ENCODE assay signal across 8 cellular contexts in genomic region chr16:67326472-67327309, GRCh38. TPM values are rescaled to one million over a fixed set of nuclear protein-coding genes. Genes with fewer than 3 reads are reported as not detected.
DNase-seq lines count a peak whose midpoint lies in the region; ATAC-seq and TF ChIP-seq lines count a peak whose summit lies in the region.

Gene KCTD19 (minus strand): TSS chr16:67326741. CDS start chr16:67326707, 34 bp downstream.
A gene with protein sequence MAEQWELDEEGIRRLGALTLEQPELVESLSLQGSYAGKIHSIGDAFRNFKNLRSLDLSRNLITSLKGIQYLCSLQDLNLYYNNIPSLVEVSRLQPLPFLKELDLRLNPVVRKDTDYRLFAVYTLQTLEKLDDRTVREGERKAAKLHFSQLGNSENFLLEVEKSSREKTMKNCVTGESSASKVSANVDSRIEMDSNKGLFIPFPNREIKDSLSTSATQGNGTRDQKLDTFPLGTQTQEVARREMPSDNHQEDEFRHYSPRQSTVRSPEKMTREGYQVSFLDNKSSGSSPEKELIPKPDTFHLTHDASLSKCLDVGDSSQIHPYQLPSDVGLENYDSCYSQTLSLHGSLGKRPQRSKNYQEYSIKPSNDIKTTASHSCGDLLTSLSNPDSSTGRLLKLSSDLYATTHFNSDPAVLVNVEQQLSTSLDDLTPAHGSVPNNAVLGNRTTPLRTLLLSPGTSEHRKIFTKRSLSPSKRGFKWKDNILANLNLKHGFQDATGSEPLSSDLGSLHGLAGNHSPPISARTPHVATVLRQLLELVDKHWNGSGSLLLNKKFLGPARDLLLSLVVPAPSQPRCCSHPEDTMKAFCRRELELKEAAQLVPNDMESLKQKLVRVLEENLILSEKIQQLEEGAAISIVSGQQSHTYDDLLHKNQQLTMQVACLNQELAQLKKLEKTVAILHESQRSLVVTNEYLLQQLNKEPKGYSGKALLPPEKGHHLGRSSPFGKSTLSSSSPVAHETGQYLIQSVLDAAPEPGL (plus strand): TSS chr16:67326815. CDS start chr16:67326863, 48 bp downstream.

- TF ChIP-seq CTCF in MM.1S (IDR thresholded peaks at IDR 0.05; ENCODE audit: low read length) = peak; percentile 11; the same call in 1 of the 2 replicates
- TF ChIP-seq CTCF in colonic mucosa (IDR thresholded peaks at IDR 0.05) = no peak
- TF ChIP-seq CTCF in right lobe of liver (IDR thresholded peaks at IDR 0.05) = peak; percentile 11 to 35 (median 24)

- peak within 1 kb of the TSS; percentile 32; the same call in 1 of the 2 replicates for H3K4me2 ChIP-seq in MM.1S (ENCODE audit: low read depth, low read length)

- H3K9me3 ChIP-seq in MM.1S (replicated peaks; ENCODE audit: insufficient read depth, low read length) (no peaks in the 10 kb centered on the region), colonic mucosa (no peaks in the 10 kb centered on the region), right lobe of liver (no peaks in the 10 kb centered on the region)

- DNase-seq in DMS114 treated with DMSO at 0.1 percent for 48 hours (lab: John Stamatoyannopoulos, UW; ENCODE audit: unreplicated experiment) = peak; percentile 54
- DNase-seq in MM.1S = no peak
- peak; percentile 15 for DNase-seq in activated CD4-positive, alpha-beta T cell treated with anti-CD3 and anti-CD28 coated beads for 1 hour
- peak; percentile 77 for DNase-seq in colonic mucosa
- DNase-seq in right lobe of liver = peak; percentile 54 to 62 (median 55)
- peak; percentile 62 for DNase-seq in stimulated activated CD4-positive, alpha-beta T cell treated with anti-CD3 and anti-CD28 coated beads, Interleukin-4, amount 100 ng/mL, for 1 hour
- DNase-seq in dedifferentiated amniotic fluid mesenchymal stem cell (ENCODE audit: extremely low spot score) = no peak

- peak; percentile 33 to 57 (median 50) for ATAC-seq in right lobe of liver
- ATAC-seq in HG03457 (IDR thresholded peaks at IDR 0.05; ENCODE audit: unreplicated experiment) = no peak

- peaks cover 5% of the 10 kb centered on the region; the same call in 1 of the 2 replicates for H3F3A ChIP-seq in MM.1S (ENCODE audit: insufficient read depth, low read length)

- intact Hi-C loops in colonic mucosa (cut with DNase I) = no loop called here
- intact Hi-C loops in right lobe of liver (cut with DNase I) = no loop called here

- H3K36me3 ChIP-seq in MM.1S (replicated peaks; ENCODE audit: insufficient read depth, low read length) (no peaks in the 10 kb centered on the region), colonic mucosa (no peaks in the 10 kb centered on the region), right lobe of liver (no peaks in the 10 kb centered on the region)

- peak within 1 kb of the TSS; percentile 37; the same call in 1 of the 2 replicates for H3K4me3 ChIP-seq in MM.1S (ENCODE audit: low read length)
- H3K4me3 ChIP-seq in colonic mucosa = peak within 1 kb of the TSS; percentile 36
- peak within 1 kb of the TSS in 2 of 3 donors; percentile 16 to 36 for H3K4me3 ChIP-seq in right lobe of liver

- H3K9me2 ChIP-seq in MM.1S (replicated peaks; ENCODE audit: insufficient read depth, low read length) = no peaks in the 10 kb centered on the region

- no peaks in the 10 kb centered on the region for H3K79me2 ChIP-seq in MM.1S (ENCODE audit: low read length)

- no peaks in the 10 kb centered on the region for H4K20me1 ChIP-seq in MM.1S (ENCODE audit: insufficient read depth, low read length)

- no peak within 1 kb of the TSS for H3K9ac ChIP-seq in MM.1S (ENCODE audit: low read length)
- peak within 1 kb of the TSS in 1 of 2 donors; percentile 46 for H3K9ac ChIP-seq in colonic mucosa (ENCODE audit: low read depth in 2 of 2, low read length in 2 of 2)

- peak within 1 kb of the TSS; percentile 74 for H2AFZ ChIP-seq in MM.1S (ENCODE audit: low read length)

- 11% methylated on average over 60 of the region's 61 CpGs for WGBS in right lobe of liver (ENCODE audit: insufficient coverage, low coverage, low lambda C conversion rate, missing lambda C conversion rate)

- H3K27ac ChIP-seq in MM.1S (ENCODE audit: low read length) (no peak within 1 kb of the TSS), colonic mucosa (no peak within 1 kb of the TSS), right lobe of liver (no peak within 1 kb of the TSS)

- H3K27me3 ChIP-seq in MM.1S (replicated peaks; ENCODE audit: insufficient read depth, low read length) = 0 out of 2 replicates have a peak, but pooled peaks cover 5% of the 10 kb centered on the region
- H3K27me3 ChIP-seq in colonic mucosa = peaks cover 4% of the 10 kb centered on the region
- H3K27me3 ChIP-seq in right lobe of liver = no peaks in the 10 kb centered on the region

- peaks cover 7% of the 10 kb centered on the region; the same call in 1 of the 2 replicates for H3K4me1 ChIP-seq in MM.1S (ENCODE audit: low read length)
- H3K4me1 ChIP-seq in colonic mucosa = peaks cover 5% of the 10 kb centered on the region
- peaks cover 0 to 6% (median 0%) of the 10 kb centered on the region in 4 donors for H3K4me1 ChIP-seq in right lobe of liver

- TF ChIP-seq POLR2A in right lobe of liver (IDR thresholded peaks at IDR 0.05) = no peak

RNA-seq across cellular contexts. Expression of gene KCTD19, which starts in this region (rescaled TPM):
- total RNA-seq in colonic mucosa = under 1 TPM in 1 of 2 donors, not detected in 1; 0.24 TPM
- total RNA-seq in right lobe of liver = not detected

RNA-seq across cellular contexts. Expression of the second gene that starts in this region (rescaled TPM):
- 1 to 10 TPM in 1 of 2 donors, not detected in 1; 1.1 TPM for total RNA-seq in colonic mucosa
- total RNA-seq in right lobe of liver = not detected

Comparison
In these comparisons a context has a peak if more than half of its experiments do, and no peak if none do; other contexts are left out.
1. Peak in DNase-seq, ATAC-seq and H3K4me3 ChIP-seq in right lobe of liver; RNA of the genes that start here not detected or under 1 TPM.
2. DNase-seq: peak in DMS114 treated with DMSO at 0.1 percent for 48 hours (single experiment), activated CD4-positive, alpha-beta T cell treated with anti-CD3 and anti-CD28 coated beads for 1 hour (single experiment), colonic mucosa (single experiment) and stimulated activated CD4-positive, alpha-beta T cell treated with anti-CD3 and anti-CD28 coated beads, Interleukin-4, amount 100 ng/mL, for 1 hour (single experiment); none in MM.1S (single experiment) and dedifferentiated amniotic fluid mesenchymal stem cell (single experiment).
3. Peak in every context shown above with its lines, with median percentiles within 50 percentile points of each other: H3K4me3 ChIP-seq.